Comparison of ENCODE assay signal across 9 cellular contexts in genomic region chr1:214637722-214638473, GRCh38. TPM values are rescaled to one million over a fixed set of nuclear protein-coding genes. Genes with fewer than 3 reads are reported as not detected.
DNase-seq lines count a peak whose midpoint lies in the region; ATAC-seq and TF ChIP-seq lines count a peak whose summit lies in the region.
"Had no signal": no experiment of that assay in that cellular context is flagged by ENCODE, and none has a peak within 500 bp of the region (broad histone marks: within the 10 kb centered on the region; RNA-seq: fewer than 3 reads in every experiment).

No MANE protein-coding gene starts in this region.

- H3K4me1 ChIP-seq in sigmoid colon, result no peaks in the 10 kb centered on the region
- H3K4me1 ChIP-seq: BLaER1 treated with 17β-estradiol and CSF1 and Interleukin-3, amounts not matched to agents 10 nM and 100 nM had no signal

- ATAC-seq in GM18508 (IDR thresholded peaks at IDR 0.05; ENCODE audit: insufficient read depth, unreplicated experiment), result peak; percentile 41
- peak; percentile 82 for ATAC-seq in HG03521 (IDR thresholded peaks at IDR 0.05; ENCODE audit: unreplicated experiment)

- no peaks in the 10 kb centered on the region for H3K36me3 ChIP-seq in sigmoid colon

- H3K9me3 ChIP-seq in sigmoid colon, result no peaks in the 10 kb centered on the region
- H3K9me3 ChIP-seq: BLaER1 treated with 17β-estradiol and CSF1 and Interleukin-3, amounts not matched to agents 10 nM and 100 nM had no signal

- intact Hi-C loops in sigmoid colon (cut with DNase I), result no loop called here

- H3K27me3 ChIP-seq in sigmoid colon, result no peaks in the 10 kb centered on the region
- H3K27me3 ChIP-seq: BLaER1 treated with 17β-estradiol and CSF1 and Interleukin-3, amounts not matched to agents 10 nM and 100 nM had no signal

- no peak overlapping the region for H3K27ac ChIP-seq in sigmoid colon
- H3K27ac ChIP-seq: BLaER1 treated with 17β-estradiol and CSF1 and Interleukin-3, amounts not matched to agents 10 nM and 100 nM had no signal

- TF ChIP-seq EP300 in sigmoid colon (IDR thresholded peaks at IDR 0.05), result no peak

- 72 to 73% methylated on average over 6 of the region's 6 CpGs for WGBS in sigmoid colon, 2 donors

- peak in 3 of 4 experiments; percentile 10 to 51 (median 45) for TF ChIP-seq CTCF in sigmoid colon (IDR thresholded peaks at IDR 0.05)

- DNase-seq in NCI-H1105 treated with DMSO at 0.1 percent for 48 hours (lab: John Stamatoyannopoulos, UW) (peak; percentile 26), NCI-H1105 (lab: John Stamatoyannopoulos, UW) (no peak), T-helper 22 cell (ENCODE audit: low read depth) (peak; percentile 11), fibroblast of gingiva (ENCODE audit: low read depth) (peak; percentile 55), sigmoid colon (no peak), DMS79 treated with DMSO at 0.1 percent for 48 hours (lab: John Stamatoyannopoulos, UW) (no peak)

- no peak for TF ChIP-seq POLR2A in sigmoid colon (IDR thresholded peaks at IDR 0.05)

- H3K4me3 ChIP-seq in sigmoid colon, result no peak overlapping the region
- H3K4me3 ChIP-seq: BLaER1 treated with 17β-estradiol and CSF1 and Interleukin-3, amounts not matched to agents 10 nM and 100 nM had no signal

RNA-seq across cellular contexts. Expression of gene CENPF, which starts 34.9 kb away (rescaled TPM):
- total RNA-seq in sigmoid colon, result 1 to 10 TPM in 2 of 4 donors, under 1 TPM in 2; 0.36 to 1.9 (median 0.93) TPM
- 10 to 100 TPM in 1 of 3 donors, 1 to 10 TPM in 2; 2.1 to 25.2 (median 3.6) TPM for polyA plus RNA-seq in sigmoid colon

Comparison
In these comparisons a context has a peak if more than half of its experiments do, and no peak if none do; other contexts are left out.
1. DNase-seq: peak in NCI-H1105 treated with DMSO at 0.1 percent for 48 hours (single experiment), T-helper 22 cell (single experiment) and fibroblast of gingiva (single experiment); none in NCI-H1105 (single experiment), sigmoid colon (single experiment) and DMS79 treated with DMSO at 0.1 percent for 48 hours (single experiment).